Comparison of ENCODE assay signal across 18 cellular contexts in genomic region chr2:162017233-162017632, GRCh38. TPM values are rescaled to one million over a fixed set of nuclear protein-coding genes. Genes with fewer than 3 reads are reported as not detected.
DNase-seq lines count a peak whose midpoint lies in the region; ATAC-seq and FAIRE-seq lines count a peak whose summit lies in the region.
"Had no signal": no experiment of that assay in that cellular context is flagged by ENCODE, and none has a peak within 500 bp of the region (broad histone marks: within the 10 kb centered on the region; RNA-seq: fewer than 3 reads in every experiment).

No MANE protein-coding gene starts in this region.

- no peak for FAIRE-seq in GM19239 (lab: Jason Lieb, UNC)
- FAIRE-seq: K562 had no signal

- peaks cover 2 to 17% of the 10 kb centered on the region in 2 donors for H3K36me3 Mint-ChIP-seq in activated T-cell treated with anti-CD3 and anti-CD28 coated beads, Interleukin-2, amount 50 U/mL, for 72 hours (ENCODE audit: insufficient read depth in 2 of 2)
- H3K36me3 Mint-ChIP-seq in T-cell: peaks cover 70% of the 10 kb centered on the region
- peaks cover 0 to 37% (median 20%) of the 10 kb centered on the region in 3 donors for H3K36me3 Mint-ChIP-seq in naive thymus-derived CD8-positive, alpha-beta T cell

- POLR2A ChIA-PET in T-cell (lab: Charles Lee): interaction anchor here in 1 of 2 donors (0.6 kb wide), 1 partner anchor 336 kb away, joined by 3 read pairs; no protein-coding TSS in a partner anchor
- POLR2A ChIA-PET in naive thymus-derived CD8-positive, alpha-beta T cell (lab: Charles Lee): no interaction called here

- H3K27ac Mint-ChIP-seq in activated T-cell treated with anti-CD3 and anti-CD28 coated beads, Interleukin-2, amount 50 U/mL, for 72 hours: peak overlapping the region; percentile 56
- H3K27ac Mint-ChIP-seq in T-cell: peak overlapping the region; percentile 83 to 88
- H3K27ac Mint-ChIP-seq in naive thymus-derived CD8-positive, alpha-beta T cell: peak overlapping the region in 8 of 10 donors; percentile 22 to 87 (median 42)

- no peaks in the 10 kb centered on the region for H3K27me3 Mint-ChIP-seq in activated T-cell treated with anti-CD3 and anti-CD28 coated beads, Interleukin-2, amount 50 U/mL, for 72 hours (ENCODE audit: low read depth)
- H3K27me3 Mint-ChIP-seq in T-cell: no peaks in the 10 kb centered on the region
- H3K27me3 Mint-ChIP-seq in naive thymus-derived CD8-positive, alpha-beta T cell: no peaks in the 10 kb centered on the region

- ATAC-seq in activated T-cell treated with anti-CD3 and anti-CD28 coated beads, Interleukin-2, amount 50 U/mL, for 72 hours (replicated peaks in 1 of 2): peak in 1 of 2 donors; percentile 45
- ATAC-seq in T-cell (replicated peaks in 1 of 4) (no peak), GM21619 (IDR thresholded peaks at IDR 0.05; ENCODE audit: unreplicated experiment) (no peak)
- ATAC-seq in naive thymus-derived CD8-positive, alpha-beta T cell: no peak
- ATAC-seq: K562 had no signal

- peaks cover 54% of the 10 kb centered on the region for H3K4me1 Mint-ChIP-seq in activated T-cell treated with anti-CD3 and anti-CD28 coated beads, Interleukin-2, amount 50 U/mL, for 72 hours (ENCODE audit: low read depth)
- peaks cover 45 to 62% (median 60%) of the 10 kb centered on the region in 3 donors for H3K4me1 Mint-ChIP-seq in T-cell
- peaks cover 26 to 52% (median 51%) of the 10 kb centered on the region in 4 donors for H3K4me1 Mint-ChIP-seq in naive thymus-derived CD8-positive, alpha-beta T cell

- DNase-seq in NCI-H1694 treated with DMSO at 0.1 percent for 48 hours (lab: John Stamatoyannopoulos, UW): peak; percentile 17
- DNase-seq in NCI-H1694 (lab: John Stamatoyannopoulos, UW): no peak
- no peak for DNase-seq in activated T-cell treated with anti-CD3 and anti-CD28 coated beads, Interleukin-2, amount 50 U/mL, for 72 hours
- no peak for DNase-seq in activated T-cell treated with anti-CD3 and anti-CD28 coated beads, Interleukin-2, amount 50 U/mL, for 1 hour
- DNase-seq in T-cell: no peak
- no peak for DNase-seq in naive thymus-derived CD8-positive, alpha-beta T cell
- DNase-seq in GM19239 (ENCODE audit: insufficient read length, low spot score): no peak
- DNase-seq: AML-193, Caco-2, DMS153, GF-D8, NCI-H1092 treated with DMSO at 0.1 percent for 48 hours, NCI-H510A treated with DMSO at 0.1 percent for 48 hours, NCI-H774, SHP77 had no signal

- H3K9me3 Mint-ChIP-seq in activated T-cell treated with anti-CD3 and anti-CD28 coated beads, Interleukin-2, amount 50 U/mL, for 72 hours: no peaks in the 10 kb centered on the region
- no peaks in the 10 kb centered on the region for H3K9me3 Mint-ChIP-seq in T-cell
- H3K9me3 Mint-ChIP-seq in naive thymus-derived CD8-positive, alpha-beta T cell: no peaks in the 10 kb centered on the region

- CTCF ChIA-PET in T-cell (lab: Charles Lee): interaction anchor here in 1 of 2 donors (0.6 to 1.2 kb wide), 3 partner anchors 63 to 1923 kb away, joined by 3 to 4 read pairs (median 3); no protein-coding TSS in a partner anchor

- H3K4me3 Mint-ChIP-seq in activated T-cell treated with anti-CD3 and anti-CD28 coated beads, Interleukin-2, amount 50 U/mL, for 72 hours: no peak overlapping the region
- H3K4me3 Mint-ChIP-seq in T-cell: no peak overlapping the region
- H3K4me3 Mint-ChIP-seq in naive thymus-derived CD8-positive, alpha-beta T cell: no peak overlapping the region

RNA-seq across cellular contexts. Expression of gene DPP4, which starts 56.8 kb away (rescaled TPM):
- total RNA-seq in activated T-cell treated with anti-CD3 and anti-CD28 coated beads, Interleukin-2, amount 50 U/mL, for 72 hours: 10 to 100 TPM; 37.6 to 52.9 TPM
- 10 to 100 TPM; 30.1 to 47.7 (median 37.9) TPM for total RNA-seq in T-cell
- 10 to 100 TPM; 23.4 to 27.0 TPM for total RNA-seq in naive thymus-derived CD8-positive, alpha-beta T cell
- polyA plus RNA-seq in naive thymus-derived CD8-positive, alpha-beta T cell: 10 to 100 TPM; 13.3 to 49.6 (median 44.4) TPM
- total RNA-seq: H4 had no signal
- polyA plus RNA-seq: K562 had no signal
